1 cellular context compared by ENCODE assay signal in the genomic region with DNA sequence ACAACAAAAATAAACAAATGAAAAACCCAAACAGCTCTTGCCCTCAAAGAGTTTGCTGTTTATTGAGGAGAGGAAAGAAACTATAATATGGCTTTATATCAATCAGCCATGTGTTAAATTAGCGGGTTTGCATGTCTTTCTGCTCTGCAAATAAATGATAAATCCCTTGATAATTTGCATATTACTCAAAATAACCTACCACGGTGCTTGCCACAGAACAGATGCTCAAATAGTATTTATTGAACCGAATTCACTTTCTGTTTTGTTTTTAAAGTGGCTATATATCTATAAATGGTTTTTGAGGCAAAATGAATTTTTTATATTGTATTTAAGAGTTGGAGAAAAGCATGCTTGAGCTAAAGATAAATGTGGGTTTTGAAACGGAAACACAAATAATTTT.
TF ChIP-seq lines count a peak whose summit lies in the region.

No MANE protein-coding gene starts in this region.

TF ChIP-seq in GM23338, 12 proteins besides CTCF, POLR2A, EP300 and RAD21 (continued from another document):
- no peak for TF ChIP-seq EZH2 (IDR thresholded peaks at IDR 0.05; ENCODE audit: low read depth, unreplicated experiment)
- TF ChIP-seq ZNF462 (CRISPR knock-in tag; IDR thresholded peaks at IDR 0.05): no peak
- no peak for TF ChIP-seq JUNB (IDR thresholded peaks at IDR 0.05; ENCODE audit: unreplicated experiment)
- no peak for TF ChIP-seq NANOG (IDR thresholded peaks at IDR 0.05; ENCODE audit: borderline replicate concordance)
- TF ChIP-seq STAT1 (IDR thresholded peaks at IDR 0.05; ENCODE audit: unreplicated experiment): no peak
- TF ChIP-seq POLR2AphosphoS5 (IDR thresholded peaks at IDR 0.05; ENCODE audit: low read depth): no peak
- TF ChIP-seq ZNF114 (CRISPR knock-in tag; IDR thresholded peaks at IDR 0.05): no peak
- no peak for TF ChIP-seq ETS1 (IDR thresholded peaks at IDR 0.05)
TF ChIP-seq in GM23338: peak in this region for 0.
